ENCODE assay signal across 8 cellular contexts in the genomic region with DNA sequence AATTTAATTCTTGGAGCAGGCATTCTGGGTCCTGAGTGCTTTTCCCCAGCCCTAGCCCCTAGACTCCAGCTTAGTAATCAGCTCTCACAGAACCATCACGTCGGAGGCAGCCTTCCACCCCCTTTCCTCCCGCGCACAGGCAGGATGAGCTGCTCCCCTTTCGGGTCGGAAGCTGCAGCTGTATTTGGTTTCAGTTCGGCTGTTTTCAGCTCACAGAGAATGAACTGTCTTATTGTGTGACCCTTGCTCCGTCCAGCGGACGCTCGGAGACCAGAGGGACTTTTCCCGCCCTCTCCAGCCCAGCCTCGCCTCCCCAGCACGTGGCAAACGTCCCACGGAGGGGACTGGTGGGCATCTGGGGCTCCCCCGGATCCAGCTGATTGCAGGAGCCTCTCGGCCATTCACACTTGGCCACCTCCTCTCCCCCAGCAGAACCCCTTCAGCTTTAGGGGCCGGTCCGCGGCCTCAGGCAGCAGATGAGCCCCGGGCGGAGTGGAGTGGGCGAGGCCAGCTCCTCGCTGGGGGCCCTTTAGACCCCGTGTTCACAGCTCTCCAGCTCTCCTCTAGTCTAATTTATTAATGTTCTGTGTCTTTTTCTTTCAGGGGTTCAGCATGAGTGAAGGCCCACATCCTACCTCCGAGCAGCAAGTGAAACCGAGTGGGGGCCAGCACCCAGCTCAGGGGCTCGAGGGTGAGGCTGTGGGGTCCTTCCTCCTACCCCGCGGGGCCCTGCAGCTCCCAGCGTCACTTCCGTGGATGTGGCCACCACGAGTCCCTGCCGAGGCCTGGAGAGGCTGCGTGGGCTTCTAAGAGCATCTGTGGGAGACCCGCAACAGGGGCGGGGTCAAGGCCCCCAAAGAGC. TPM values are rescaled to one million over a fixed set of nuclear protein-coding genes. Genes with fewer than 3 reads are reported as not detected.
A peak's percentile ranks its signal among the peaks of the same experiment; 100 is the strongest.
DNase-seq lines count a peak whose midpoint lies in the region; ATAC-seq and TF ChIP-seq lines count a peak whose summit lies in the region.

No MANE protein-coding gene starts in this region.

- peaks cover 56% of the 10 kb centered on the region for H3K27me3 Mint-ChIP-seq in central memory CD8-positive, alpha-beta T cell
- H3K27me3 Mint-ChIP-seq in natural killer cell (ENCODE audit: low read depth in 2 of 2) = peaks cover 22 to 44% of the 10 kb centered on the region in 2 donors

- TF ChIP-seq CTCF in BE2C (IDR thresholded peaks at IDR 0.05; ENCODE audit: low read depth, low read length) (no peak), natural killer cell (IDR thresholded peaks at IDR 0.05) (no peak)

- H3K36me3 Mint-ChIP-seq in central memory CD8-positive, alpha-beta T cell (ENCODE audit: insufficient read depth) = no peaks in the 10 kb centered on the region
- no peaks in the 10 kb centered on the region for H3K36me3 Mint-ChIP-seq in natural killer cell

- DNase-seq in BE2C (no peak), natural killer cell (no peak), hepatic stellate cell (ENCODE audit: low spot score) (no peak), NCI-H1417 treated with DMSO at 0.1 percent for 48 hours (lab: John Stamatoyannopoulos, UW) (no peak), NCI-H1436 (lab: John Stamatoyannopoulos, UW) (no peak)
- no peak for DNase-seq in central memory CD8-positive, alpha-beta T cell (ENCODE audit: low spot score in 2 of 2)

- peak overlapping the region; percentile 8 for H3K4me3 ChIP-seq in BE2C (ENCODE audit: low read depth, low read length)

- no peaks in the 10 kb centered on the region for H3K36me3 ChIP-seq in BE2C

- H3K4me1 Mint-ChIP-seq in central memory CD8-positive, alpha-beta T cell = peaks cover 12% of the 10 kb centered on the region
- H3K4me1 Mint-ChIP-seq in natural killer cell = peaks cover 7 to 9% of the 10 kb centered on the region in 2 donors

- no peaks in the 10 kb centered on the region for H3K9me3 ChIP-seq in BE2C

- no peaks in the 10 kb centered on the region; the same call in 1 of the 2 replicates for H3K4me1 ChIP-seq in BE2C

- H3K4me3 Mint-ChIP-seq in central memory CD8-positive, alpha-beta T cell = peak overlapping the region; percentile 70
- H3K4me3 Mint-ChIP-seq in natural killer cell = peak overlapping the region; percentile 81

- H3K9me3 Mint-ChIP-seq in central memory CD8-positive, alpha-beta T cell = no peaks in the 10 kb centered on the region
- no peaks in the 10 kb centered on the region for H3K9me3 Mint-ChIP-seq in natural killer cell

- intact Hi-C loops in natural killer cell (cut with micrococcal nuclease) = no loop called here

- H3K27me3 ChIP-seq in BE2C = peaks cover 41% of the 10 kb centered on the region

- ATAC-seq in HG03280 (IDR thresholded peaks at IDR 0.05; ENCODE audit: unreplicated experiment) (peak; percentile 57), natural killer cell (no peak), GM18519 (IDR thresholded peaks at IDR 0.05; ENCODE audit: low FRiP score, unreplicated experiment) (no peak)
- peak; percentile 32 for ATAC-seq in central memory CD8-positive, alpha-beta T cell (replicated peaks; ENCODE audit: extremely low read depth, poor library complexity, severe bottlenecking)

- H3K27ac Mint-ChIP-seq in central memory CD8-positive, alpha-beta T cell (ENCODE audit: low read depth) = no peak overlapping the region
- H3K27ac Mint-ChIP-seq in natural killer cell = no peak overlapping the region

RNA-seq across cellular contexts. Expression of a gene that starts 0.9 kb away (rescaled TPM):
- 0.65 TPM for polyA plus RNA-seq in BE2C (2012; ENCODE audit: insufficient read depth, insufficient read length, low read depth)
- under 1 TPM in 1 of 3 donors, not detected in 2; 0.28 TPM for total RNA-seq in natural killer cell

RNA-seq across cellular contexts. Expression of a gene that starts 11.7 kb away (rescaled TPM):
- polyA plus RNA-seq in BE2C (2012; ENCODE audit: insufficient read depth, insufficient read length, low read depth) = not detected
- total RNA-seq in natural killer cell = not detected

RNA-seq across cellular contexts. Expression of a gene that starts 37.1 kb away (rescaled TPM):
- 0.42 TPM for polyA plus RNA-seq in BE2C (2012; ENCODE audit: insufficient read depth, insufficient read length, low read depth)
- total RNA-seq in natural killer cell = 10 to 100 TPM in 1 of 3 donors, 1 to 10 TPM in 2; 3.6 to 11.2 (median 6.3) TPM

RNA-seq across cellular contexts. Expression of a gene that starts 47.4 kb away (rescaled TPM):
- 34.3 TPM for polyA plus RNA-seq in BE2C (2012; ENCODE audit: insufficient read depth, insufficient read length, low read depth)
- 10 to 100 TPM; 35.7 to 57.4 (median 51.5) TPM for total RNA-seq in natural killer cell

RNA-seq across cellular contexts. Expression of a gene that starts 47.7 kb away (rescaled TPM):
- polyA plus RNA-seq in BE2C (2012; ENCODE audit: insufficient read depth, insufficient read length, low read depth) = 60.8 TPM
- 10 to 100 TPM; 21.6 to 28.6 (median 23.3) TPM for total RNA-seq in natural killer cell

Comparison
In these comparisons a context has a peak if more than half of its experiments do, and no peak if none do; other contexts are left out.
1. ATAC-seq: peak in HG03280 (single experiment) and central memory CD8-positive, alpha-beta T cell (single experiment); none in natural killer cell (0 of 3) and GM18519 (single experiment).